In genomic region chr11:127308291-127308690, GRCh38 we compare ENCODE assay signal across 19 cellular contexts.
A peak's percentile ranks its signal among the peaks of the same experiment; 100 is the strongest.
DNase-seq lines count a peak whose midpoint lies in the region; TF ChIP-seq lines count a peak whose summit lies in the region.
"Had no signal": no experiment of that assay in that cellular context is flagged by ENCODE, and none has a peak within 500 bp of the region (broad histone marks: within the 10 kb centered on the region; RNA-seq: fewer than 3 reads in every experiment).

No MANE protein-coding gene starts in this region.

- H3K9me2 ChIP-seq in hepatocyte (replicated peaks; ENCODE audit: insufficient read depth), result no peaks in the 10 kb centered on the region

- intact Hi-C loops in dorsolateral prefrontal cortex (cut with DNase I), result no loop called here

- DNase-seq in dorsolateral prefrontal cortex (no peak), inferior parietal cortex (ENCODE audit: extremely low spot score) (peak; percentile 13), pons (ENCODE audit: low spot score) (peak; percentile 85), superior temporal gyrus (ENCODE audit: extremely low spot score) (peak; percentile 65), hepatocyte (ENCODE audit: low spot score) (no peak), NCI-H1417 treated with DMSO at 0.1 percent for 48 hours (lab: John Stamatoyannopoulos, UW) (no peak), C1 segment of cervical spinal cord (lab: John Stamatoyannopoulos, UW) (no peak)
- no peak for DNase-seq in activated CD4-positive, CD25-positive, alpha-beta regulatory T cell treated with anti-CD3 and anti-CD28 coated beads, Interleukin-2, amount 50 U/mL, for 72 hours
- DNase-seq: CD4-positive, alpha-beta T cell; CD8-positive, alpha-beta memory T cell; DMS 273 treated with DMSO at 0.1 percent for 48 hours; DMS79; EL; GDM1; GOT3; HFFc6 had no signal

- H3K4me3 ChIP-seq in dorsolateral prefrontal cortex, result peak overlapping the region in 4 of 59 donors; percentile 5 to 14 (median 7)
- H3K4me3 ChIP-seq in hepatocyte, result no peak overlapping the region
- H3K4me3 ChIP-seq: BLaER1, GM12878, HAP-1 had no signal

- H3K27ac ChIP-seq in dorsolateral prefrontal cortex (peak overlapping the region in 40 of 59 donors; percentile 5 to 84 (median 46)), hepatocyte (no peak overlapping the region)
- H3K27ac ChIP-seq: BLaER1 had no signal

- WGBS in hepatocyte (ENCODE audit: low lambda C conversion rate, missing lambda C conversion rate), result 71% methylated on average over 2 of the region's 2 CpGs

- H3K9me3 ChIP-seq in hepatocyte (ENCODE audit: low read depth), result no peaks in the 10 kb centered on the region
- H3K9me3 ChIP-seq: BLaER1, HAP-1 had no signal

- no peaks in the 10 kb centered on the region for H3K36me3 ChIP-seq in hepatocyte (replicated peaks; ENCODE audit: insufficient read depth, low read depth)
- H3K36me3 ChIP-seq: BLaER1, HAP-1 had no signal

- H4K20me1 ChIP-seq in hepatocyte (ENCODE audit: insufficient read depth, poor library complexity, severe bottlenecking), result no peaks in the 10 kb centered on the region
- H4K20me1 ChIP-seq: BLaER1 had no signal

- H3K4me2 ChIP-seq in hepatocyte, result no peak overlapping the region
- H3K4me2 ChIP-seq: BLaER1 had no signal

- H3K27me3 ChIP-seq in dorsolateral prefrontal cortex, result no peaks in the 10 kb centered on the region
- peaks cover 4% of the 10 kb centered on the region for H3K27me3 ChIP-seq in hepatocyte
- H3K27me3 ChIP-seq: BLaER1 had no signal

- TF ChIP-seq CTCF in dorsolateral prefrontal cortex (IDR thresholded peaks at IDR 0.05 in 54 of 56, conservative IDR thresholded peaks at IDR 0.05 in 2 of 56; ENCODE audit: low read depth in 1 of 56, partially characterized antibody in 56 of 56) (no peak), hepatocyte (IDR thresholded peaks at IDR 0.05; ENCODE audit: poor library complexity) (no peak)

- H3K79me2 ChIP-seq in hepatocyte, result no peaks in the 10 kb centered on the region

- H2AFZ ChIP-seq in hepatocyte, result no peak overlapping the region

- no peaks in the 10 kb centered on the region for H3K4me1 ChIP-seq in hepatocyte (ENCODE audit: insufficient read depth)
- H3K4me1 ChIP-seq: BLaER1, HAP-1 had no signal

Comparison
In these comparisons a context has a peak if more than half of its experiments do, and no peak if none do; other contexts are left out.
1. DNase-seq: peak in inferior parietal cortex (single experiment), pons (single experiment) and superior temporal gyrus (single experiment); none in dorsolateral prefrontal cortex (0 of 10), hepatocyte (single experiment), NCI-H1417 treated with DMSO at 0.1 percent for 48 hours (single experiment), activated CD4-positive, CD25-positive, alpha-beta regulatory T cell treated with anti-CD3 and anti-CD28 coated beads, Interleukin-2, amount 50 U/mL, for 72 hours (single experiment) and C1 segment of cervical spinal cord (0 of 14).